25 cellular contexts compared by ENCODE assay signal in the genomic region with DNA sequence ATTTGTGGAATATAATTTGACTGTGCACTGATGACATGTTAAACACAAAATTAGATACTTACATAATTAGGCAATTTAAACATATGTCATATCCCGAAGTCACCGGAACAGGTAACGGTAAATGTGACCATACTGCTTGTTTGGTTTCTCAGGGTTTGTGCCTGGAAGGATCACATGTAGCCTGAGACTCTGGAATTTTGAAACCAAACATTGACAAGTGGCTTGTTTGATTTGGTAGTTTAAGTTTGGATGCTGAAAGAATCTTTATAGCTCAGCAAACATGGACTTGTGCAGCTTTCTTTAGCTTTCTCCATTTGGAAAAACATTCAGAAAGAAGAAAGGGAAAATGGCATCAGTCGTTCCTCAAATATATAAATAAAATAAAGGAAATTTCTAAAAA. TPM values are rescaled to one million over a fixed set of nuclear protein-coding genes. Genes with fewer than 3 reads are reported as not detected.
DNase-seq lines count a peak whose midpoint lies in the region; ATAC-seq, FAIRE-seq and TF ChIP-seq lines count a peak whose summit lies in the region.
"Had no signal": no experiment of that assay in that cellular context is flagged by ENCODE, and none has a peak within 500 bp of the region (broad histone marks: within the 10 kb centered on the region; RNA-seq: fewer than 3 reads in every experiment).

No MANE protein-coding gene starts in this region.

- peak; percentile 75 for DNase-seq in HepG2 (ENCODE audit: low spot score)
- no peak for DNase-seq in right lobe of liver
- DNase-seq in sigmoid colon, result no peak
- DNase-seq in thoracic aorta (ENCODE audit: low spot score), result no peak
- DNase-seq in vagina (ENCODE audit: extremely low spot score in 2 of 2), result no peak
- DNase-seq in Karpas-422, result no peak
- DNase-seq in HPDE6-E6E7 (ENCODE audit: extremely low spot score), result no peak
- DNase-seq in activated gamma-delta T cell treated with Interleukin-2 at 50 U/mL for 16 hours, result no peak
- DNase-seq: 8988T; ACHN; CD4-positive, CD25-positive, alpha-beta regulatory T cell; H7; IMR-90; KG1; MM.1S; NCI-H2029; NCI-H446 treated with DMSO at 0.1 percent for 48 hours; NCI-H526 treated with DMSO at 0.1 percent for 48 hours; PC-9; SJCRH30 had no signal

- in situ Hi-C loops in HepG2 (cut with HindIII; ENCODE audit: extremely low pct_ligation_motif_present, low pct_unique_long_range_greater_than_20kb), result no loop called here

- no peak overlapping the region for H2AFZ ChIP-seq in HepG2 (ENCODE audit: low read length)
- H2AFZ ChIP-seq in Karpas-422 (ENCODE audit: low read length), result no peak overlapping the region
- H2AFZ ChIP-seq: PC-9 had no signal

- BruUV-seq in HepG2 (replicated peaks; lab: Mats Ljungman, UMichigan), result no TSS peak

- H3K4me3 ChIP-seq in HepG2 (replicated peaks in 1 of 3; ENCODE audit: insufficient read depth in 1 of 3, low read depth in 2 of 3, low read length in 3 of 3) (peak overlapping the region in 1 of 3 experiments; percentile 42; a peak in 1 of 6 replicates), right lobe of liver (no peak overlapping the region), sigmoid colon (no peak overlapping the region), thoracic aorta (no peak overlapping the region), vagina (no peak overlapping the region), Karpas-422 (ENCODE audit: low read length) (no peak overlapping the region)
- H3K4me3 ChIP-seq: BLaER1, PC-9, SJCRH30 had no signal

- CTCF ChIA-PET in HepG2 (lab: Yijun Ruan, JAX; ENCODE audit: low intra/inter-chr PET ratio, low total read pairs), result no interaction called here

- H3K9ac ChIP-seq in HepG2 (ENCODE audit: insufficient read depth, low read depth, low read length), result peak overlapping the region; percentile 2; the same call in 1 of the 2 replicates
- H3K9ac ChIP-seq in Karpas-422 (ENCODE audit: low read length), result no peak overlapping the region
- H3K9ac ChIP-seq: BLaER1 had no signal

- no peaks in the 10 kb centered on the region for H3K9me3 ChIP-seq in HepG2 (ENCODE audit: low read length)
- no peaks in the 10 kb centered on the region for H3K9me3 ChIP-seq in right lobe of liver
- no peaks in the 10 kb centered on the region for H3K9me3 ChIP-seq in sigmoid colon
- no peaks in the 10 kb centered on the region for H3K9me3 ChIP-seq in thoracic aorta
- no peaks in the 10 kb centered on the region for H3K9me3 ChIP-seq in vagina
- H3K9me3 ChIP-seq in Karpas-422 (ENCODE audit: low read length), result no peaks in the 10 kb centered on the region
- H3K9me3 ChIP-seq: BLaER1 had no signal

- 6% methylated on average over 4 of the region's 4 CpGs for WGBS in HepG2 (ENCODE audit: low lambda C conversion rate)
- WGBS in right lobe of liver (ENCODE audit: insufficient coverage, low coverage, low lambda C conversion rate, missing lambda C conversion rate), result 65% methylated on average over 4 of the region's 4 CpGs
- 58 to 81% methylated on average over 4 of the region's 4 CpGs for WGBS in sigmoid colon, 2 donors

- H3K27ac ChIP-seq in HepG2 (ENCODE audit: extremely low read length, insufficient read depth, low read length) (peak overlapping the region; percentile 69), right lobe of liver (no peak overlapping the region), sigmoid colon (peak overlapping the region in 3 of 4 donors; percentile 52 to 74 (median 69)), thoracic aorta (peak overlapping the region; percentile 56 to 78), vagina (peak overlapping the region; percentile 83), Karpas-422 (ENCODE audit: low read length) (no peak overlapping the region)
- H3K27ac ChIP-seq: BLaER1, PC-9, SJCRH30 had no signal

- POLR2A ChIA-PET in HepG2 (lab: Yijun Ruan, JAX), result interaction anchor here (1.0 kb wide), 1 partner anchor 10 kb away, joined by 4 read pairs; no protein-coding TSS in a partner anchor

- no peaks in the 10 kb centered on the region for H3K27me3 ChIP-seq in HepG2 (ENCODE audit: control insufficient read depth in 1 of 2, insufficient read depth in 2 of 2, low read length in 2 of 2)
- H3K27me3 ChIP-seq in right lobe of liver, result no peaks in the 10 kb centered on the region
- no peaks in the 10 kb centered on the region for H3K27me3 ChIP-seq in sigmoid colon
- no peaks in the 10 kb centered on the region for H3K27me3 ChIP-seq in thoracic aorta (replicated peaks; ENCODE audit: insufficient read depth)
- no peaks in the 10 kb centered on the region for H3K27me3 ChIP-seq in vagina
- no peaks in the 10 kb centered on the region for H3K27me3 ChIP-seq in Karpas-422 (ENCODE audit: low read length)
- H3K27me3 ChIP-seq: BLaER1, SJCRH30 had no signal

- TF ChIP-seq CTCF in HepG2 (CRISPR knock-in tag; IDR thresholded peaks at IDR 0.05) (no peak), right lobe of liver (IDR thresholded peaks at IDR 0.05) (no peak), sigmoid colon (IDR thresholded peaks at IDR 0.05) (no peak), thoracic aorta (IDR thresholded peaks at IDR 0.05) (no peak), vagina (IDR thresholded peaks at IDR 0.05) (no peak)

- H3K9me2 ChIP-seq in Karpas-422 (replicated peaks; ENCODE audit: insufficient read depth, low read length), result no peaks in the 10 kb centered on the region

- H3K4me1 ChIP-seq in HepG2 (ENCODE audit: insufficient read depth, low read length) (peaks cover 59% of the 10 kb centered on the region), right lobe of liver (no peaks in the 10 kb centered on the region), sigmoid colon (peaks cover 0 to 55% (median 49%) of the 10 kb centered on the region in 4 donors), thoracic aorta (ENCODE audit: control insufficient read depth in 1 of 2, low read depth in 2 of 2) (peaks cover 34 to 73% of the 10 kb centered on the region in 2 donors), vagina (peaks cover 24% of the 10 kb centered on the region), Karpas-422 (ENCODE audit: low read length) (no peaks in the 10 kb centered on the region)
- H3K4me1 ChIP-seq: BLaER1 had no signal

- ATAC-seq in HepG2, result peak; percentile 72
- no peak for ATAC-seq in right lobe of liver
- ATAC-seq in thoracic aorta (ENCODE audit: insufficient number of reproducible peaks, low FRiP score, low read depth), result no peak
- ATAC-seq: Right ventricle myocardium inferior had no signal

- TF ChIP-seq RAD21 in HepG2 (CRISPR knock-in tag; IDR thresholded peaks at IDR 0.05), result no peak

- no peak for TF ChIP-seq POLR2A in HepG2 (IDR thresholded peaks at IDR 0.05; ENCODE audit: insufficient read depth in 1 of 2, low read depth in 2 of 2, low read length in 2 of 2)
- no peak for TF ChIP-seq POLR2A in right lobe of liver (IDR thresholded peaks at IDR 0.05)
- TF ChIP-seq POLR2A in sigmoid colon (IDR thresholded peaks at IDR 0.05), result no peak
- no peak for TF ChIP-seq POLR2A in vagina (IDR thresholded peaks at IDR 0.05)

- peak; percentile 97 for FAIRE-seq in HepG2 (lab: Jason Lieb, UNC)
- FAIRE-seq: D721Med, GM19239, HTR-8/SVneo had no signal

- intact Hi-C loops in HepG2 (cut with micrococcal nuclease; ENCODE audit: unreplicated experiment) (no loop called here), right lobe of liver (cut with DNase I) (no loop called here), sigmoid colon (cut with DNase I) (no loop called here), vagina (cut with DNase I) (no loop called here)

- H4K20me1 ChIP-seq in HepG2 (ENCODE audit: insufficient read depth, low read length), result no peaks in the 10 kb centered on the region
- 0 out of 2 replicates have a peak, but pooled peaks cover 3% of the 10 kb centered on the region for H4K20me1 ChIP-seq in Karpas-422 (ENCODE audit: insufficient read depth, low read depth, low read length)
- H4K20me1 ChIP-seq: BLaER1 had no signal

- H3K4me2 ChIP-seq in HepG2 (ENCODE audit: low read depth, low read length) (peak overlapping the region; percentile 68), Karpas-422 (ENCODE audit: low read depth, low read length, poor library complexity, severe bottlenecking) (no peak overlapping the region)
- H3K4me2 ChIP-seq: BLaER1, PC-9 had no signal

- peak in 1 of 2 experiments; percentile 73; a peak in 2 of 4 replicates for TF ChIP-seq EP300 in HepG2 (IDR thresholded peaks at IDR 0.05; ENCODE audit: low read depth in 2 of 2, low read length in 2 of 2)
- TF ChIP-seq EP300 in HepG2 (CRISPR knock-in tag; IDR thresholded peaks at IDR 0.05; ENCODE audit: borderline replicate concordance), result no peak
- TF ChIP-seq EP300 in sigmoid colon (IDR thresholded peaks at IDR 0.05), result no peak

- H3K36me3 ChIP-seq in HepG2 (replicated peaks in 1 of 2; ENCODE audit: control insufficient read depth in 1 of 2, insufficient read depth in 2 of 2, low read length in 2 of 2) (no peaks in the 10 kb centered on the region; a peak in 1 of 5 replicates), right lobe of liver (no peaks in the 10 kb centered on the region), sigmoid colon (no peaks in the 10 kb centered on the region), thoracic aorta (no peaks in the 10 kb centered on the region), vagina (no peaks in the 10 kb centered on the region), Karpas-422 (ENCODE audit: insufficient read depth, low read length) (no peaks in the 10 kb centered on the region)
- H3K36me3 ChIP-seq: BLaER1, SJCRH30 had no signal

- H3K79me2 ChIP-seq in HepG2 (ENCODE audit: insufficient read depth, low read length) (peaks cover 4% of the 10 kb centered on the region), Karpas-422 (ENCODE audit: low read length) (no peaks in the 10 kb centered on the region)

RNA-seq across cellular contexts. Expression of gene TLN2, which starts 41.0 kb away (rescaled TPM):
- total RNA-seq in HepG2 (2016; rRNA removed; fragmentation: Illumina TruSeq; extraction: Trizol), result 13.7 and 14.7 TPM in 2 replicates
- total RNA-seq in HepG2 (2016; cell fraction: cytosol; rRNA removed; fragmentation: Illumina TruSeq; extraction: Trizol; ENCODE audit: low read depth), result 4.0 and 5.8 TPM in 2 replicates
- 13.6 and 14.7 TPM in 2 replicates for total RNA-seq in HepG2 (2016; cell fraction: insoluble cytoplasmic fraction; rRNA removed; fragmentation: Illumina TruSeq; extraction: Trizol)
- 6.9 and 9.1 TPM in 2 replicates for total RNA-seq in HepG2 (2016; cell fraction: membrane; rRNA removed; fragmentation: Illumina TruSeq; extraction: Trizol)
- total RNA-seq in HepG2 (2016; cell fraction: nucleus; rRNA removed; fragmentation: Illumina TruSeq; extraction: Trizol), result 16.4 and 20.9 TPM in 2 replicates
- 3.3 TPM in 2 replicates for polyA plus RNA-seq in HepG2 (2011; rRNA removed)
- 2.4 and 3.3 TPM in 2 replicates for polyA plus RNA-seq in HepG2 (2011; cell fraction: cytosol; rRNA removed)
- 5.7 and 8.0 TPM in 2 replicates for polyA plus RNA-seq in HepG2 (2011; cell fraction: nucleus; rRNA removed)
- polyA plus RNA-seq in HepG2 (2012), result 2.9 and 4.6 TPM in 2 replicates
- polyA plus RNA-seq in HepG2 (2016; cell fraction: cytosol; fragmentation: Illumina TruSeq; extraction: Trizol; ENCODE audit: low read depth), result 1.0 and 1.7 TPM in 2 replicates
- 8.1 and 11.4 TPM in 2 replicates for polyA plus RNA-seq in HepG2 (2016; cell fraction: insoluble cytoplasmic fraction; fragmentation: Illumina TruSeq; extraction: Trizol; ENCODE audit: low read depth)
- 1.0 and 1.5 TPM in 2 replicates for polyA plus RNA-seq in HepG2 (2016; cell fraction: membrane; fragmentation: Illumina TruSeq; extraction: Trizol; ENCODE audit: low read depth)
- 11.2 and 12.2 TPM in 2 replicates for polyA plus RNA-seq in HepG2 (2016; cell fraction: nucleus; fragmentation: Illumina TruSeq; extraction: Trizol; ENCODE audit: insufficient read depth, low read depth)
- 16.4 and 19.3 TPM in 2 replicates for polyA minus RNA-seq in HepG2 (2011; rRNA and poly(A)+ RNA removed; ENCODE audit: low replicate concordance)
- polyA minus RNA-seq in HepG2 (2011; cell fraction: cytosol; rRNA and poly(A)+ RNA removed), result 8.5 and 14.2 TPM in 2 replicates
- 20.0 and 21.4 TPM in 2 replicates for polyA minus RNA-seq in HepG2 (2011; cell fraction: nucleus; rRNA and poly(A)+ RNA removed)
- total RNA-seq in right lobe of liver, result 10 to 100 TPM in 3 of 6 experiments, 1 to 10 TPM in 3; 3.7 to 24.4 (median 9.7) TPM
- total RNA-seq in sigmoid colon, result 10 to 100 TPM in 3 of 4 donors, 1 to 10 TPM in 1; 9.8 to 35.2 (median 15.4) TPM
- 10 to 100 TPM in 1 of 3 donors, 1 to 10 TPM in 2; 5.4 to 10.8 (median 6.9) TPM for polyA plus RNA-seq in sigmoid colon
- total RNA-seq in thoracic aorta, result 10 to 100 TPM; 41.2 to 63.8 TPM
- total RNA-seq in vagina, result 48.9 TPM
- 1.4 and 2.3 TPM in 2 replicates for total RNA-seq in Karpas-422 (2014; rRNA removed; shearing (Covaris generic); ENCODE audit: low replicate concordance)

Comparison
In these comparisons a context has a peak if more than half of its experiments do, and no peak if none do; other contexts are left out.
1. H3K27ac ChIP-seq: peak in HepG2 (single experiment), sigmoid colon (3 of 4), thoracic aorta (2 of 2) and vagina (single experiment); none in right lobe of liver (0 of 3) and Karpas-422 (single experiment).